Comparison of ENCODE assay signal across 8 cellular contexts in genomic region chr4:47914219-47914925, GRCh38. TPM values are rescaled to one million over a fixed set of nuclear protein-coding genes. Genes with fewer than 3 reads are reported as not detected.
DNase-seq lines count a peak whose midpoint lies in the region; ATAC-seq and TF ChIP-seq lines count a peak whose summit lies in the region.

NFXL1 (minus strand) TSS chr4:47914583; CDS start chr4:47914203, 380 bp downstream.

- no peaks in the 10 kb centered on the region for H3K9me3 ChIP-seq in upper lobe of right lung

- peaks cover 15% of the 10 kb centered on the region for H3K9me3 Mint-ChIP-seq in T-helper 1 cell treated with Interleukin-12 subunit alpha and Interleukin-12 subunit beta and Interleukin-4 antibody, amounts not matched to agents 30 μg/mL and 1 μg/mL, for 36 hours
- H3K9me3 Mint-ChIP-seq in progenitor cell of endocrine pancreas (ENCODE audit: low read depth), result peaks cover 17% of the 10 kb centered on the region

- H3K27ac Mint-ChIP-seq in T-helper 1 cell treated with Interleukin-12 subunit alpha and Interleukin-12 subunit beta and Interleukin-4 antibody, amounts not matched to agents 30 μg/mL and 1 μg/mL, for 36 hours, result peak within 1 kb of the TSS; percentile 94
- peak within 1 kb of the TSS; percentile 97 for H3K27ac Mint-ChIP-seq in progenitor cell of endocrine pancreas

- H3K4me3 ChIP-seq in upper lobe of right lung, result peak within 1 kb of the TSS; percentile 83

- H3K36me3 ChIP-seq in upper lobe of right lung, result peaks cover 14% of the 10 kb centered on the region

- H3K27ac ChIP-seq in upper lobe of right lung, result peak within 1 kb of the TSS; percentile 79

- H3K27me3 ChIP-seq in upper lobe of right lung, result no peaks in the 10 kb centered on the region

- peaks cover 16% of the 10 kb centered on the region for H3K36me3 Mint-ChIP-seq in T-helper 1 cell treated with Interleukin-12 subunit alpha and Interleukin-12 subunit beta and Interleukin-4 antibody, amounts not matched to agents 30 μg/mL and 1 μg/mL, for 36 hours (ENCODE audit: low read depth)
- H3K36me3 Mint-ChIP-seq in progenitor cell of endocrine pancreas (ENCODE audit: insufficient read depth), result peaks cover 23% of the 10 kb centered on the region

- peak; percentile 90 for ATAC-seq in GM18499 (IDR thresholded peaks at IDR 0.05; ENCODE audit: insufficient read depth, unreplicated experiment)
- peak; percentile 98 for ATAC-seq in HG02938 (IDR thresholded peaks at IDR 0.05; ENCODE audit: unreplicated experiment)
- ATAC-seq in left ventricle myocardium superior, result peak; percentile 100
- peak; percentile 100 for ATAC-seq in upper lobe of right lung

- H3K4me1 Mint-ChIP-seq in T-helper 1 cell treated with Interleukin-12 subunit alpha and Interleukin-12 subunit beta and Interleukin-4 antibody, amounts not matched to agents 30 μg/mL and 1 μg/mL, for 36 hours (ENCODE audit: low read depth), result peaks cover 25% of the 10 kb centered on the region
- peaks cover 25% of the 10 kb centered on the region for H3K4me1 Mint-ChIP-seq in progenitor cell of endocrine pancreas (ENCODE audit: low read depth)

- intact Hi-C loops in left ventricle myocardium superior (cut with micrococcal nuclease), result no loop called here
- intact Hi-C loops in upper lobe of right lung (cut with DNase I), result no loop called here

- H3K4me1 ChIP-seq in upper lobe of right lung, result peaks cover 10% of the 10 kb centered on the region

- DNase-seq in NCI-H1694 treated with DMSO at 0.1 percent for 48 hours (lab: John Stamatoyannopoulos, UW) (peak; percentile 89), amygdala (lab: John Stamatoyannopoulos, UW) (peak; percentile 75 to 99 (median 96)), left ventricle myocardium superior (peak; percentile 99), progenitor cell of endocrine pancreas (ENCODE audit: low spot score, unreplicated experiment) (peak; percentile 93), upper lobe of right lung (peak; percentile 99)

- peak within 1 kb of the TSS; percentile 92 for H3K4me3 Mint-ChIP-seq in T-helper 1 cell treated with Interleukin-12 subunit alpha and Interleukin-12 subunit beta and Interleukin-4 antibody, amounts not matched to agents 30 μg/mL and 1 μg/mL, for 36 hours
- peak within 1 kb of the TSS; percentile 91 for H3K4me3 Mint-ChIP-seq in progenitor cell of endocrine pancreas (ENCODE audit: low read depth)

- no peaks in the 10 kb centered on the region for H3K27me3 Mint-ChIP-seq in T-helper 1 cell treated with Interleukin-12 subunit alpha and Interleukin-12 subunit beta and Interleukin-4 antibody, amounts not matched to agents 30 μg/mL and 1 μg/mL, for 36 hours (ENCODE audit: low read depth)
- no peaks in the 10 kb centered on the region for H3K27me3 Mint-ChIP-seq in progenitor cell of endocrine pancreas

- TF ChIP-seq CTCF in progenitor cell of endocrine pancreas (IDR thresholded peaks at IDR 0.05; ENCODE audit: unreplicated experiment) (no peak), upper lobe of right lung (IDR thresholded peaks at IDR 0.05) (no peak)

RNA-seq across cellular contexts. Expression of gene NFXL1, which starts in this region (rescaled TPM):
- total RNA-seq in left ventricle myocardium superior (4.5 TPM), progenitor cell of endocrine pancreas (39.3 and 39.6 TPM in 2 replicates), upper lobe of right lung (11.7 TPM)

Comparison
In these comparisons a context has a peak if more than half of its experiments do, and no peak if none do; other contexts are left out.
1. Peak in every context shown above with its lines: DNase-seq, ATAC-seq, H3K4me3 ChIP-seq and H3K27ac ChIP-seq.